ENCODE assay signal across 16 cellular contexts in the genomic region with DNA sequence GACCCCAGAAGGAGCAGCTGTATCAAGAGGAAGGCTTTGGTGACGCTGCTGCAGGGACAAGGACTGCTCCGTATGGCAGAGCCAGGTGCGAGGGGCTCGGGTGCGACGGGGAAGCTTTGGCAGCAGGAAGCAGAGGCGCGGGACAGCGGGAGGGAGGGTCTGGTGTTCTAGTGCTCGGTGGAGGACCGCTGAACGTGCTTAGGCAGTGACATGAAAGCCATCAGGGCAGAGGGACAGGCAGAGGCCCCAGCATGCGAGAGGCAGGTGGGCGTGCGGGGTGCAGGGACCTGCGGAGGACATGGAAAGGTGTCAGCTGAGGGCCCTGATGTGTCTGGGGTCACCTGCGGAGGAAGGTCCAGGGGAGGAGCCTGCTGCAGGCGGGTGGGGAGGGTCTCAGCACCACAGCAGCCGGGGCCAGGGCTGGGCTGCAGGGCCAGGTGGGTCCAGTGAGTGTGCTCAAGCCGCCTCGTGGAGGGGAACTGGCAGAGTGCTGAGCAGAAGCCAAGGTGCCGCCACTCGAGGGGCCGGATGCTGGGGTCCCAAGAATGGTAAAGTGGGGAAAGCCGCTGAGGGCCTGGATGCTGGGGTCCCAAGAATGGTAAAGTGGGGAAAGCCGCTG. TPM values are rescaled to one million over a fixed set of nuclear protein-coding genes. Genes with fewer than 3 reads are reported as not detected.
DNase-seq lines count a peak whose midpoint lies in the region; ATAC-seq, FAIRE-seq and TF ChIP-seq lines count a peak whose summit lies in the region.
"Had no signal": no experiment of that assay in that cellular context is flagged by ENCODE, and none has a peak within 500 bp of the region (broad histone marks: within the 10 kb centered on the region; RNA-seq: fewer than 3 reads in every experiment).

No MANE protein-coding gene starts in this region.

- H3K4me3 Mint-ChIP-seq in activated CD8-positive, alpha-beta T cell treated with anti-CD3 and anti-CD28 coated beads, Interleukin-2, amount 10 ng/mL, durations not matched to agents 7 days and 5 days, result no peak overlapping the region
- peak overlapping the region; percentile 50 for H3K4me3 Mint-ChIP-seq in stimulated activated effector memory CD8-positive, alpha-beta T cell treated with anti-CD3 and anti-CD28 coated beads, Interleukin-12 subunit alpha, Interleukin-12 subunit beta, amount 100 ng/mL, for 72 hours

- peak overlapping the region; percentile 57 for H3K27ac Mint-ChIP-seq in activated CD8-positive, alpha-beta T cell treated with anti-CD3 and anti-CD28 coated beads, Interleukin-2, amount 10 ng/mL, durations not matched to agents 7 days and 5 days
- H3K27ac Mint-ChIP-seq in stimulated activated effector memory CD8-positive, alpha-beta T cell treated with anti-CD3 and anti-CD28 coated beads, Interleukin-12 subunit alpha, Interleukin-12 subunit beta, amount 100 ng/mL, for 72 hours, result peak overlapping the region; percentile 34

- no peaks in the 10 kb centered on the region for H3K36me3 ChIP-seq in kidney (ENCODE audit: control insufficient read depth in 1 of 2, insufficient read depth in 2 of 2, low read length in 2 of 2)
- H3K36me3 ChIP-seq: neutrophil had no signal

- FAIRE-seq in kidney (lab: Jason Lieb, UNC), result no peak
- FAIRE-seq: endometrium had no signal

- peaks cover 6% of the 10 kb centered on the region for H3K27me3 Mint-ChIP-seq in activated CD8-positive, alpha-beta T cell treated with anti-CD3 and anti-CD28 coated beads, Interleukin-2, amount 10 ng/mL, durations not matched to agents 7 days and 5 days (ENCODE audit: low read depth)

- TF ChIP-seq CTCF in kidney (IDR thresholded peaks at IDR 0.05; ENCODE audit: borderline replicate concordance, extremely low read depth, insufficient read depth), result no peak

- no peaks in the 10 kb centered on the region for H3K36me3 Mint-ChIP-seq in activated CD8-positive, alpha-beta T cell treated with anti-CD3 and anti-CD28 coated beads, Interleukin-2, amount 10 ng/mL, durations not matched to agents 7 days and 5 days (ENCODE audit: low read depth)
- no peaks in the 10 kb centered on the region for H3K36me3 Mint-ChIP-seq in stimulated activated effector memory CD8-positive, alpha-beta T cell treated with anti-CD3 and anti-CD28 coated beads, Interleukin-12 subunit alpha, Interleukin-12 subunit beta, amount 100 ng/mL, for 72 hours

- no peak overlapping the region for H3K27ac ChIP-seq in kidney (ENCODE audit: low read depth in 2 of 2, low read length in 2 of 2)

- no peaks in the 10 kb centered on the region for H3K9me3 ChIP-seq in kidney (ENCODE audit: control insufficient read depth in 1 of 2, low read length in 2 of 2)
- H3K9me3 ChIP-seq: neutrophil had no signal

- POLR2A ChIA-PET in activated CD8-positive, alpha-beta T cell treated with anti-CD3 and anti-CD28 coated beads, Interleukin-2, amount 10 ng/mL, durations not matched to agents 7 days and 5 days (lab: Charles Lee), result interaction anchor here (0.9 kb wide), 1 partner anchor 13 kb away, joined by 3 read pairs; no protein-coding TSS in a partner anchor

- H3K4me1 ChIP-seq in kidney (ENCODE audit: control insufficient read depth in 1 of 2, insufficient read depth in 1 of 2, low read depth in 1 of 2, low read length in 2 of 2), result no peaks in the 10 kb centered on the region

- no peaks in the 10 kb centered on the region for H3K9me3 Mint-ChIP-seq in activated CD8-positive, alpha-beta T cell treated with anti-CD3 and anti-CD28 coated beads, Interleukin-2, amount 10 ng/mL, durations not matched to agents 7 days and 5 days (ENCODE audit: insufficient read depth)
- H3K9me3 Mint-ChIP-seq in stimulated activated effector memory CD8-positive, alpha-beta T cell treated with anti-CD3 and anti-CD28 coated beads, Interleukin-12 subunit alpha, Interleukin-12 subunit beta, amount 100 ng/mL, for 72 hours, result no peaks in the 10 kb centered on the region

- peak; percentile 12 for DNase-seq in activated CD8-positive, alpha-beta memory T cell treated with anti-CD3 and anti-CD28 coated beads, Interleukin-2, amount 50 U/mL, for 4 hours
- DNase-seq in activated CD8-positive, alpha-beta memory T cell treated with anti-CD3 and anti-CD28 coated beads for 24 hours, result no peak
- no peak for DNase-seq in activated CD8-positive, alpha-beta T cell treated with anti-CD3 and anti-CD28 coated beads, Interleukin-2, amount 10 ng/mL, durations not matched to agents 7 days and 5 days
- peak; percentile 61 for DNase-seq in kidney
- no peak for DNase-seq in stimulated activated effector memory CD8-positive, alpha-beta T cell treated with anti-CD3 and anti-CD28 coated beads, Interleukin-12 subunit alpha, Interleukin-12 subunit beta, amount 100 ng/mL, for 72 hours (ENCODE audit: low spot score in 2 of 2)
- DNase-seq in glomerular visceral epithelial cell (ENCODE audit: extremely low spot score), result no peak
- DNase-seq in NCI-H526 treated with DMSO at 0.1 percent for 48 hours (lab: John Stamatoyannopoulos, UW), result no peak
- DNase-seq in hepatic stellate cell (ENCODE audit: low spot score), result no peak
- DNase-seq: cerebellar nuclear complex; GDM1; NCI-H2029; NCI-H526; stimulated activated CD4-positive, alpha-beta T cell treated with anti-CD3 and anti-CD28 coated beads, Interleukin-4, amount 100 ng/mL, for 4 hours; trophoblast cell had no signal

- CTCF ChIA-PET in activated CD8-positive, alpha-beta T cell treated with anti-CD3 and anti-CD28 coated beads, Interleukin-2, amount 10 ng/mL, durations not matched to agents 7 days and 5 days (lab: Charles Lee), result no interaction called here

- intact Hi-C loops in kidney (cut with DNase I), result no loop called here

- ATAC-seq in activated CD8-positive, alpha-beta T cell treated with anti-CD3 and anti-CD28 coated beads, Interleukin-2, amount 10 ng/mL, durations not matched to agents 7 days and 5 days, result no peak
- no peak for ATAC-seq in stimulated activated effector memory CD8-positive, alpha-beta T cell treated with anti-CD3 and anti-CD28 coated beads, Interleukin-12 subunit alpha, Interleukin-12 subunit beta, amount 100 ng/mL, for 72 hours

- H3K4me1 Mint-ChIP-seq in activated CD8-positive, alpha-beta T cell treated with anti-CD3 and anti-CD28 coated beads, Interleukin-2, amount 10 ng/mL, durations not matched to agents 7 days and 5 days (ENCODE audit: low read depth), result peaks cover 23% of the 10 kb centered on the region
- H3K4me1 Mint-ChIP-seq in stimulated activated effector memory CD8-positive, alpha-beta T cell treated with anti-CD3 and anti-CD28 coated beads, Interleukin-12 subunit alpha, Interleukin-12 subunit beta, amount 100 ng/mL, for 72 hours, result peaks cover 27% of the 10 kb centered on the region

- H3K9ac ChIP-seq in kidney (ENCODE audit: low read length in 2 of 2), result no peak overlapping the region

- H3K4me3 ChIP-seq in kidney (ENCODE audit: low read length in 2 of 2), result no peak overlapping the region

RNA-seq across cellular contexts. Expression of a gene that starts 18.6 kb away (rescaled TPM):
- 1 to 10 TPM; 1.6 to 1.9 TPM for total RNA-seq in activated CD8-positive, alpha-beta T cell treated with anti-CD3 and anti-CD28 coated beads, Interleukin-2, amount 10 ng/mL, durations not matched to agents 7 days and 5 days
- 10.5 TPM for total RNA-seq in kidney
- 36.9 TPM for polyA plus RNA-seq in kidney (ENCODE audit: insufficient read depth, low read depth, low replicate concordance)

Comparison
In these comparisons a context has a peak if more than half of its experiments do, and no peak if none do; other contexts are left out.
1. DNase-seq: peak in activated CD8-positive, alpha-beta memory T cell treated with anti-CD3 and anti-CD28 coated beads, Interleukin-2, amount 50 U/mL, for 4 hours (single experiment) and kidney (single experiment); none in activated CD8-positive, alpha-beta memory T cell treated with anti-CD3 and anti-CD28 coated beads for 24 hours (single experiment), activated CD8-positive, alpha-beta T cell treated with anti-CD3 and anti-CD28 coated beads, Interleukin-2, amount 10 ng/mL, durations not matched to agents 7 days and 5 days (single experiment), stimulated activated effector memory CD8-positive, alpha-beta T cell treated with anti-CD3 and anti-CD28 coated beads, Interleukin-12 subunit alpha, Interleukin-12 subunit beta, amount 100 ng/mL, for 72 hours (0 of 2), glomerular visceral epithelial cell (single experiment), NCI-H526 treated with DMSO at 0.1 percent for 48 hours (single experiment) and hepatic stellate cell (single experiment).